ENCODE assay signal across 14 cellular contexts in the genomic region with DNA sequence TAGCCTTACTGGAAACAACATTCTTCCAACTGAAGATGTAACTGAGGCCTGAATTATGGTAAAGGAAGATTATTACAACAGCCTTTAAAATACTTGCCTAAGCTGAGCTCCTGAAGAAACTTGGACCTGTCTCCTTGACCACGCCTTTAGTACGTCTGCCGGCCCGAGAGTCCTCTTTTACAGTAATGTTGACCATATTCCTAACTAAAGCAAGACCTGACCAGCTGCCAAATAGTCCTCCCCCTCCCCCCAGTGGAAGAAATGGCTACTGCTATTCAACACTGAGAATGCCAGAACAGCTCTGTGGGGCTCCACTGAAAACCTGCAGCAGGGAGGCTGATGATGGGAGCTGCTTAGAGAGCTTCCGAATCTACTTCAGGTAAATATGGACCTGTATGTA. TPM values are rescaled to one million over a fixed set of nuclear protein-coding genes. Genes with fewer than 3 reads are reported as not detected.
DNase-seq lines count a peak whose midpoint lies in the region; TF ChIP-seq lines count a peak whose summit lies in the region.
"Had no signal": no experiment of that assay in that cellular context is flagged by ENCODE, and none has a peak within 500 bp of the region (broad histone marks: within the 10 kb centered on the region; RNA-seq: fewer than 3 reads in every experiment).

No MANE protein-coding gene starts in this region.

- no peak overlapping the region for H2BK15ac ChIP-seq in mesendoderm (replicated peaks; ENCODE audit: low read depth)

- no peak overlapping the region for H3K9ac ChIP-seq in mesendoderm (ENCODE audit: low read length)

- H3K56ac ChIP-seq in mesendoderm (ENCODE audit: low read length), result no peak overlapping the region

- no peak overlapping the region for H2AK5ac ChIP-seq in mesendoderm (ENCODE audit: low read length)

- H3K4ac ChIP-seq in mesendoderm (ENCODE audit: low read depth, low read length), result no peak overlapping the region

- peak; percentile 44 for TF ChIP-seq CTCF in brain microvascular endothelial cell (IDR thresholded peaks at IDR 0.05; ENCODE audit: low read depth, low read length, missing control alignments)

- H3K4me1 ChIP-seq in mesendoderm (ENCODE audit: control insufficient read depth, low read depth, low read length), result no peaks in the 10 kb centered on the region
- H3K4me1 ChIP-seq: heart left ventricle had no signal

- no CpG with 5 or more reads among the region's 5 CpGs for WGBS in mesendoderm (ENCODE audit: extremely low coverage, insufficient coverage, low lambda C conversion rate)

- peak; percentile 43 for DNase-seq in AG20443 (ENCODE audit: low spot score)
- peak; percentile 85 for DNase-seq in H7
- DNase-seq in brain microvascular endothelial cell, result peak; percentile 27
- DNase-seq in mesendoderm, result peak; percentile 58
- DNase-seq in H4 (ENCODE audit: low spot score), result no peak
- no peak for DNase-seq in NCI-H774 (lab: John Stamatoyannopoulos, UW)
- DNase-seq in stimulated activated CD4-positive, alpha-beta T cell treated with anti-CD3 and anti-CD28 coated beads, Interleukin-2, amount 100 ng/mL, for 24 hours, result no peak
- DNase-seq in KG1 (lab: John Stamatoyannopoulos, UW), result no peak
- DNase-seq: activated CD4-positive, alpha-beta memory T cell treated with anti-CD3 and anti-CD28 coated beads, Interleukin-2, amount 10 ng/mL, durations not matched to agents 7 days and 5 days; cerebellar nuclear complex; KBM-7; NCI-H446 treated with DMSO at 0.1 percent for 48 hours had no signal

- no peak overlapping the region for H3K4me2 ChIP-seq in mesendoderm (ENCODE audit: low read length)

- H3K79me1 ChIP-seq in mesendoderm (ENCODE audit: low read length), result no peaks in the 10 kb centered on the region

- no peak overlapping the region for H4K5ac ChIP-seq in mesendoderm (ENCODE audit: low read length)

- in situ Hi-C loops in brain microvascular endothelial cell (cut with HindIII; ENCODE audit: low pct_ligation_motif_present, low sequenced_read_pairs), result loop anchor here (25.0 kb wide), 1 partner anchor 109 kb away; a partner anchor contains a TSS

- H2BK5ac ChIP-seq in mesendoderm (ENCODE audit: low read length), result no peak overlapping the region

- H3K27ac ChIP-seq in brain microvascular endothelial cell, result no peak overlapping the region
- H3K27ac ChIP-seq in mesendoderm (ENCODE audit: low read depth, low read length), result no peak overlapping the region
- H3K27ac ChIP-seq: heart left ventricle, SK-N-MC had no signal

- no peak overlapping the region for H4K8ac ChIP-seq in mesendoderm (ENCODE audit: low read depth, low read length)

- H3K27me3 ChIP-seq in H7 (ENCODE audit: control insufficient read depth, insufficient read depth, low read length) (no peaks in the 10 kb centered on the region), brain microvascular endothelial cell (replicated peaks) (no peaks in the 10 kb centered on the region), mesendoderm (ENCODE audit: insufficient read depth, low read length, poor library complexity) (no peaks in the 10 kb centered on the region)
- H3K27me3 ChIP-seq: heart left ventricle had no signal

- H3K36me3 ChIP-seq in H7 (replicated peaks; ENCODE audit: control insufficient read depth, insufficient read depth, low read length) (no peaks in the 10 kb centered on the region), brain microvascular endothelial cell (replicated peaks) (no peaks in the 10 kb centered on the region), mesendoderm (ENCODE audit: control insufficient read depth, insufficient read depth, low read length) (no peaks in the 10 kb centered on the region)
- H3K36me3 ChIP-seq: heart left ventricle had no signal

- no peak overlapping the region for H3K18ac ChIP-seq in mesendoderm (ENCODE audit: low read length)

- H3K79me2 ChIP-seq in mesendoderm (ENCODE audit: control insufficient read depth, insufficient read depth, low read length), result no peaks in the 10 kb centered on the region

- no peak overlapping the region for H3K4me3 ChIP-seq in H7 (ENCODE audit: insufficient read depth, low read depth, low read length)
- no peak overlapping the region for H3K4me3 ChIP-seq in brain microvascular endothelial cell (ENCODE audit: low read depth, low read length)
- H3K4me3 ChIP-seq in mesendoderm (ENCODE audit: low read length), result no peak overlapping the region
- H3K4me3 ChIP-seq: heart left ventricle, SK-N-MC had no signal

- H2BK120ac ChIP-seq in mesendoderm (ENCODE audit: low read depth, low read length), result no peak overlapping the region

- H3K23ac ChIP-seq in mesendoderm (ENCODE audit: low read length), result no peak overlapping the region

RNA-seq across cellular contexts. Expression of a gene that starts 12.6 kb away (rescaled TPM):
- 2.0 and 3.3 TPM in 2 replicates for total RNA-seq in H7 (2014; rRNA removed; shearing (Covaris generic))
- polyA plus RNA-seq in mesendoderm (2013, experiment 1 of 2), result 0.06 TPM
- 0.08 TPM for polyA plus RNA-seq in mesendoderm (2013, experiment 2 of 2)
- total RNA-seq in H4 (2014; rRNA removed; shearing (Covaris generic)), result not detected in 2 replicates
- total RNA-seq: heart left ventricle had no signal
- polyA plus RNA-seq: heart left ventricle had no signal

RNA-seq across cellular contexts. Expression of a gene that starts 50.1 kb away (rescaled TPM):
- 80.3 and 87.7 TPM in 2 replicates for total RNA-seq in H7 (2014; rRNA removed; shearing (Covaris generic))
- polyA plus RNA-seq in mesendoderm (2013, experiment 1 of 2), result 58.1 TPM
- polyA plus RNA-seq in mesendoderm (2013, experiment 2 of 2), result 61.9 TPM
- 51.4 and 51.5 TPM in 2 replicates for total RNA-seq in H4 (2014; rRNA removed; shearing (Covaris generic))

Comparison
In these comparisons a context has a peak if more than half of its experiments do, and no peak if none do; other contexts are left out.
1. DNase-seq: peak in AG20443 (single experiment), H7 (single experiment), brain microvascular endothelial cell (single experiment) and mesendoderm (single experiment); none in H4 (single experiment), NCI-H774 (single experiment), stimulated activated CD4-positive, alpha-beta T cell treated with anti-CD3 and anti-CD28 coated beads, Interleukin-2, amount 100 ng/mL, for 24 hours (0 of 2) and KG1 (single experiment).